ENCODE assay signal across 8 cellular contexts in genomic region chr2:189674374-189675112, GRCh38.
DNase-seq lines count a peak whose midpoint lies in the region; ATAC-seq and TF ChIP-seq lines count a peak whose summit lies in the region.

A gene with protein sequence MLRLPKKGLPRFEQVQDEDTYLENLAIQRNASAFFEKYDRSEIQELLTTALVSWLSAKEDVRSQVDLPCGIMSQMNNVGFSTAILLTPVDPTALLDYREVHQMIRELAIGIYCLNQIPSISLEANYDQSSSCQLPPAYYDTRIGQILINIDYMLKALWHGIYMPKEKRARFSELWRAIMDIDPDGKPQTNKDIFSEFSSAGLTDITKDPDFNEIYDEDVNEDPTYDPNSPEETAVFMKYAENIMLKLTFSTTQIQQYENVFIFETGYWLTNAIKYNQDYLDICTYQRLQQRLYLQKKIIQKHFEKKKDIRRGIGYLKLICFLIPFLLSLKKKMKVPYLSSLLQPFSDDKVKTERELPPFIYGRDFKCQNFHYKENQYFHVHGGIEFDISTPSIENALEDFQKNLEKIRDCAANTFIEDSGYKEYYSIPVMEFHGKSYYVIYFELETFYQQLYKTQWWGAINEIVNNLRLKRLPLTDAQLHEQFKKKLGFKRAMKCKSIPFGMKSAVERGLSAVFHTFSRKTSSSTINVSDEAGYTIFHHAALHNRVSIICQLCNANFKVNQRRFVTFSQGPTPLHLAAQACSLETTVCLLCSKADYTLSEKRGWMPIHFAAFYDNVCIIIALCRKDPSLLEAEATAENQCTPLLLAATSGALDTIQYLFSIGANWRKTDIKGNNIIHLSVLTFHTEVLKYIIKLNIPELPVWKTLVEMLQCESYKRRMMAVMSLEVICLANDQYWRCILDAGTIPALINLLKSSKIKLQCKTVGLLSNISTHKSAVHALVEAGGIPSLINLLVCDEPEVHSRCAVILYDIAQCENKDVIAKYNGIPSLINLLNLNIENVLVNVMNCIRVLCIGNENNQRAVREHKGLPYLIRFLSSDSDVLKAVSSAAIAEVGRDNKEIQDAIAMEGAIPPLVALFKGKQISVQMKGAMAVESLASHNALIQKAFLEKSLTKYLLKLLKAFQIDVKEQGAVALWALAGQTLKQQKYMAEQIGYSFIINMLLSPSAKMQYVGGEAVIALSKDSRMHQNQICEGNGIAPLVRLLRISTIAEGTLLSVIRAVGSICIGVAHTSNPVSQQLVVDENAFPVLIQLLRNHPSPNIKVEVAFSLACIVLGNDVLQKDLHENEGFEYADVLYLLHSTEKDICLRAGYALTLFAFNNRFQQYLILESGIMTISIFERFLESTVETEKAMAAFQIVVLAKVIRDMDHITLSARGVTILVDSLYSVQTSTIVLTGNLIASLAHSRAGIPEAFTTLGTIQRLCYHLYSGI (N-terminal part only) (plus strand): TSS chr2:189674670. CDS start chr2:189676491, 1,821 bp downstream.

- in situ Hi-C loops in astrocyte of the cerebellum (cut with HindIII; ENCODE audit: low sequenced_read_pairs): no loop called here

- 0 out of 2 replicates have a peak, but pooled peaks cover 10% of the 10 kb centered on the region for H3F3A ChIP-seq in DOHH2 (ENCODE audit: control insufficient read depth, insufficient read depth)

- peaks cover 43% of the 10 kb centered on the region for H3K36me3 ChIP-seq in DOHH2 (ENCODE audit: control insufficient read depth, low read length)

- no peaks in the 10 kb centered on the region for H3K9me2 ChIP-seq in DOHH2 (replicated peaks; ENCODE audit: control insufficient read depth, low read length)

- 0 out of 2 replicates have a peak, but pooled peaks have one; percentile 17 for TF ChIP-seq EP300 in Ishikawa (IDR thresholded peaks at IDR 0.05; ENCODE audit: borderline replicate concordance)

- peaks cover 11% of the 10 kb centered on the region for H3K4me1 ChIP-seq in DOHH2 (ENCODE audit: control insufficient read depth, low read length)

- TF ChIP-seq CTCF in DOHH2 (IDR thresholded peaks at IDR 0.05; ENCODE audit: low read depth, low read length, poor library complexity, severe bottlenecking) (peak; percentile 75), astrocyte of the cerebellum (IDR thresholded peaks at IDR 0.05; ENCODE audit: low read depth, low read length, missing control alignments) (peak; percentile 71), retinal pigment epithelial cell (conservative IDR thresholded peaks at IDR 0.05; ENCODE audit: low read depth, low read length) (peak; percentile 74)

- peak; percentile 34; the same call in 1 of the 2 replicates for TF ChIP-seq RAD21 in Ishikawa (IDR thresholded peaks at IDR 0.05; ENCODE audit: low read depth)

- H4K20me1 ChIP-seq in DOHH2 (ENCODE audit: control insufficient read depth, insufficient read depth, low read depth, low read length): no peaks in the 10 kb centered on the region

- H3K4me3 ChIP-seq in DOHH2 (ENCODE audit: low read length) (peak within 1 kb of the TSS; percentile 73), astrocyte of the cerebellum (ENCODE audit: low read depth, low read length) (peak within 1 kb of the TSS; percentile 56), retinal pigment epithelial cell (ENCODE audit: low read length) (peak within 1 kb of the TSS; percentile 74)

- peak within 1 kb of the TSS; percentile 75 for H3K4me2 ChIP-seq in DOHH2 (ENCODE audit: low read length)

- no peaks in the 10 kb centered on the region for H3K79me2 ChIP-seq in DOHH2 (ENCODE audit: control insufficient read depth, low read length)

- H3K9me3 ChIP-seq in DOHH2 (ENCODE audit: control insufficient read depth, insufficient read depth, low read length): 0 out of 2 replicates have a peak, but pooled peaks cover 2% of the 10 kb centered on the region

- ATAC-seq in GM21576 (IDR thresholded peaks at IDR 0.05; ENCODE audit: unreplicated experiment): peak; percentile 94

- no peaks in the 10 kb centered on the region for H3K27me3 ChIP-seq in DOHH2 (ENCODE audit: control insufficient read depth, low read length)

- DNase-seq in T-helper 22 cell (ENCODE audit: low read depth): peak; percentile 64
- peak; percentile 58 for DNase-seq in astrocyte of the cerebellum (ENCODE audit: low read depth)
- peak; percentile 86 to 87 for DNase-seq in hippocampal formation (lab: John Stamatoyannopoulos, UW)
- peak; percentile 66 for DNase-seq in retinal pigment epithelial cell (ENCODE audit: low read depth)
- no peak for DNase-seq in NCI-H2171 treated with DMSO at 0.1 percent for 48 hours (lab: John Stamatoyannopoulos, UW)

- peak within 1 kb of the TSS; percentile 37 for H3K27ac ChIP-seq in DOHH2 (ENCODE audit: low read depth, low read length)

TF ChIP-seq in Ishikawa, 13 proteins besides CTCF, POLR2A, EP300 and RAD21:
- TF ChIP-seq TCF12 (IDR thresholded peaks at IDR 0.05; ENCODE audit: low read depth) (no peak), TAF1 (IDR thresholded peaks at IDR 0.05; ENCODE audit: low read depth) (peak; percentile 74), FOXM1 (IDR thresholded peaks at IDR 0.05; ENCODE audit: borderline replicate concordance, low read depth) (no peak), YY1 (IDR thresholded peaks at IDR 0.05; ENCODE audit: low read depth) (peak; percentile 61), CREB1 (IDR thresholded peaks at IDR 0.05; ENCODE audit: low read depth) (no peak), EGR1 (IDR thresholded peaks at IDR 0.05) (no peak), CEBPB (IDR thresholded peaks at IDR 0.05) (no peak), NFIC (IDR thresholded peaks at IDR 0.05) (peak; percentile 24; the same call in 1 of the 2 replicates), ZBTB7A (IDR thresholded peaks at IDR 0.05; ENCODE audit: low read depth) (peak; percentile 49; the same call in 1 of the 2 replicates), TEAD4 (IDR thresholded peaks at IDR 0.05) (no peak)
- TF ChIP-seq, protein P1, sequence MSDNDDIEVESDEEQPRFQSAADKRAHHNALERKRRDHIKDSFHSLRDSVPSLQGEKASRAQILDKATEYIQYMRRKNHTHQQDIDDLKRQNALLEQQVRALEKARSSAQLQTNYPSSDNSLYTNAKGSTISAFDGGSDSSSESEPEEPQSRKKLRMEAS (IDR thresholded peaks at IDR 0.05): peak; percentile 82
- TF ChIP-seq, protein P2, sequence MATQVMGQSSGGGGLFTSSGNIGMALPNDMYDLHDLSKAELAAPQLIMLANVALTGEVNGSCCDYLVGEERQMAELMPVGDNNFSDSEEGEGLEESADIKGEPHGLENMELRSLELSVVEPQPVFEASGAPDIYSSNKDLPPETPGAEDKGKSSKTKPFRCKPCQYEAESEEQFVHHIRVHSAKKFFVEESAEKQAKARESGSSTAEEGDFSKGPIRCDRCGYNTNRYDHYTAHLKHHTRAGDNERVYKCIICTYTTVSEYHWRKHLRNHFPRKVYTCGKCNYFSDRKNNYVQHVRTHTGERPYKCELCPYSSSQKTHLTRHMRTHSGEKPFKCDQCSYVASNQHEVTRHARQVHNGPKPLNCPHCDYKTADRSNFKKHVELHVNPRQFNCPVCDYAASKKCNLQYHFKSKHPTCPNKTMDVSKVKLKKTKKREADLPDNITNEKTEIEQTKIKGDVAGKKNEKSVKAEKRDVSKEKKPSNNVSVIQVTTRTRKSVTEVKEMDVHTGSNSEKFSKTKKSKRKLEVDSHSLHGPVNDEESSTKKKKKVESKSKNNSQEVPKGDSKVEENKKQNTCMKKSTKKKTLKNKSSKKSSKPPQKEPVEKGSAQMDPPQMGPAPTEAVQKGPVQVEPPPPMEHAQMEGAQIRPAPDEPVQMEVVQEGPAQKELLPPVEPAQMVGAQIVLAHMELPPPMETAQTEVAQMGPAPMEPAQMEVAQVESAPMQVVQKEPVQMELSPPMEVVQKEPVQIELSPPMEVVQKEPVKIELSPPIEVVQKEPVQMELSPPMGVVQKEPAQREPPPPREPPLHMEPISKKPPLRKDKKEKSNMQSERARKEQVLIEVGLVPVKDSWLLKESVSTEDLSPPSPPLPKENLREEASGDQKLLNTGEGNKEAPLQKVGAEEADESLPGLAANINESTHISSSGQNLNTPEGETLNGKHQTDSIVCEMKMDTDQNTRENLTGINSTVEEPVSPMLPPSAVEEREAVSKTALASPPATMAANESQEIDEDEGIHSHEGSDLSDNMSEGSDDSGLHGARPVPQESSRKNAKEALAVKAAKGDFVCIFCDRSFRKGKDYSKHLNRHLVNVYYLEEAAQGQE (IDR thresholded peaks at IDR 0.05; ENCODE audit: low read depth): no peak
- TF ChIP-seq, protein P3, sequence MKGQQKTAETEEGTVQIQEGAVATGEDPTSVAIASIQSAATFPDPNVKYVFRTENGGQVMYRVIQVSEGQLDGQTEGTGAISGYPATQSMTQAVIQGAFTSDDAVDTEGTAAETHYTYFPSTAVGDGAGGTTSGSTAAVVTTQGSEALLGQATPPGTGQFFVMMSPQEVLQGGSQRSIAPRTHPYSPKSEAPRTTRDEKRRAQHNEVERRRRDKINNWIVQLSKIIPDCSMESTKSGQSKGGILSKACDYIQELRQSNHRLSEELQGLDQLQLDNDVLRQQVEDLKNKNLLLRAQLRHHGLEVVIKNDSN (IDR thresholded peaks at IDR 0.05): no peak
